Comparison of ENCODE assay signal across 8 cellular contexts in the genomic region with DNA sequence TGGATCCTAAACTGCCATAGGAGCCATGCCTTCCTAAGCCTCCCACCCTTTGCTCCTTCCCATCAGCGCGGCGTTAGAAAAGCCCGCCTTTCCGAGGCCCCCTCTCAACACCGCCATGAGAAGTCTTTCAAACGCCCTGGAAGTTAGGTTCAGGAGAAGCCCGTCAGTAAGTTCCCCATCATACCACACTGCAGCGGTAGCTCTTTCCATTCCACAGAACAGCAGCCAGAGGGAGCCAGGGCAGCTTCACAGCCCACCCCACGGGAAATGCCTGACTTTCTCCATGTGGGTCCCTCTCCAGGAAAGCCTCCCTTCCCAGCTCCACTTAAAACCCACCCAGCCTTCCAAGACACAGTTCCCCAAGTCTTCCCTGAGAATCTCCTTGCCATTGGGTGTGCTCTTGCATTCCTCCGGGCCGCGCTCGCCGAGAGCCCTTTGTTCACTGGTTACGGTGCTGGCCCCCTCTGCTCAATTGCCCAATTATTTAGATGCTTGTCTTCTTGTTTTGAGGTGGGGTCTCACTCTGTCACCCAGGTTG. TPM values are rescaled to one million over a fixed set of nuclear protein-coding genes. Genes with fewer than 3 reads are reported as not detected.
DNase-seq lines count a peak whose midpoint lies in the region; ATAC-seq and TF ChIP-seq lines count a peak whose summit lies in the region.

No MANE protein-coding gene starts in this region.

- H3K9me3 ChIP-seq in SK-N-SH (no peaks in the 10 kb centered on the region), psoas muscle (no peaks in the 10 kb centered on the region)

- peak in 3 of 4 donors; percentile 21 to 66 (median 37) for ATAC-seq in psoas muscle
- no peak for ATAC-seq in GM21526 (IDR thresholded peaks at IDR 0.05; ENCODE audit: low FRiP score, unreplicated experiment)

- CTCF ChIA-PET in SK-N-SH (lab: Yijun Ruan, JAX) (interaction anchor here (0.6 to 2.3 kb wide), 5 partner anchors 9 to 604 kb away, joined by 3 to 11 read pairs (median 3); no protein-coding TSS in a partner anchor), RWPE1 (lab: Yijun Ruan, JAX) (interaction anchor here (0.6 to 1.1 kb wide), 3 partner anchors 31 to 93 kb away, joined by 4 to 6 read pairs (median 4); no protein-coding TSS in a partner anchor)

- no peak for TF ChIP-seq EP300 in SK-N-SH (IDR thresholded peaks at IDR 0.05; ENCODE audit: borderline replicate concordance in 1 of 2, low read depth in 1 of 2, low read length in 1 of 2)

- H3K27me3 ChIP-seq in SK-N-SH (ENCODE audit: insufficient read depth) (no peaks in the 10 kb centered on the region), psoas muscle (ENCODE audit: insufficient read depth in 3 of 3, low read length in 2 of 3) (no peaks in the 10 kb centered on the region)

- TF ChIP-seq CTCF in SK-N-SH (IDR thresholded peaks at IDR 0.05): peak; percentile 37
- TF ChIP-seq CTCF in psoas muscle (IDR thresholded peaks at IDR 0.05): no peak
- no peak for TF ChIP-seq CTCF in RWPE1 (conservative IDR thresholded peaks at IDR 0.05; ENCODE audit: low read depth)

- TF ChIP-seq RAD21 in SK-N-SH (IDR thresholded peaks at IDR 0.05; ENCODE audit: low read length): no peak

- peaks cover 8 to 10% of the 10 kb centered on the region in 2 experiments; a peak in 2 of 4 replicates for H3K4me1 ChIP-seq in SK-N-SH (ENCODE audit: control insufficient read depth in 1 of 2, insufficient read depth in 2 of 2, low read depth in 1 of 2, low read length in 1 of 2)
- H3K4me1 ChIP-seq in psoas muscle: peaks cover 5% of the 10 kb centered on the region

- peak overlapping the region; percentile 83 for H3K4me2 ChIP-seq in SK-N-SH

- no peak overlapping the region for H3K9ac ChIP-seq in SK-N-SH

- 90% methylated on average over 16 of the region's 16 CpGs for WGBS in SK-N-SH (ENCODE audit: low lambda C conversion rate)
- 78 to 87% (median 82%) methylated on average over 16 of the region's 16 CpGs for WGBS in psoas muscle, 3 donors

- no peaks in the 10 kb centered on the region for H3K79me2 ChIP-seq in SK-N-SH (ENCODE audit: insufficient read depth)

- H3K27ac ChIP-seq in SK-N-SH (ENCODE audit: low read depth in 2 of 2, low read length in 1 of 2): peak overlapping the region in 1 of 2 experiments; percentile 70; a peak in 1 of 4 replicates
- peak overlapping the region; percentile 50 for H3K27ac ChIP-seq in psoas muscle
- no peak overlapping the region for H3K27ac ChIP-seq in RWPE1

- H2AFZ ChIP-seq in SK-N-SH (ENCODE audit: low read depth): no peak overlapping the region

- no peak overlapping the region for H3K4me3 ChIP-seq in SK-N-SH (ENCODE audit: low read depth in 2 of 2, low read length in 1 of 2)
- no peak overlapping the region for H3K4me3 ChIP-seq in psoas muscle

- no peaks in the 10 kb centered on the region for H4K20me1 ChIP-seq in SK-N-SH (ENCODE audit: insufficient read depth)

- no peaks in the 10 kb centered on the region for H3K9me2 ChIP-seq in SK-N-SH

- no peaks in the 10 kb centered on the region for H3K36me3 ChIP-seq in SK-N-SH (replicated peaks in 1 of 2; ENCODE audit: control insufficient read depth in 1 of 2, insufficient read depth in 2 of 2, low read length in 1 of 2)
- H3K36me3 ChIP-seq in psoas muscle (ENCODE audit: insufficient read depth in 1 of 2, low read depth in 1 of 2): no peaks in the 10 kb centered on the region

- POLR2A ChIA-PET in SK-N-SH (lab: Yijun Ruan, JAX) (no interaction called here), RWPE1 (lab: Yijun Ruan, JAX; ENCODE audit: low non-redundant PET) (no interaction called here)

- peaks cover 14% of the 10 kb centered on the region for H3F3A ChIP-seq in SK-N-SH (replicated peaks; ENCODE audit: insufficient read depth)

- peak; percentile 67 for DNase-seq in GM03348 (ENCODE audit: low spot score)
- DNase-seq in SK-N-SH: peak; percentile 46
- DNase-seq in fibroblast of peridontal ligament (ENCODE audit: extremely low read depth): peak; percentile 27
- no peak for DNase-seq in psoas muscle
- DNase-seq in SHP77 treated with DMSO at 0.1 percent for 48 hours (lab: John Stamatoyannopoulos, UW): no peak
- no peak for DNase-seq in HUDEP-2 (lab: John Stamatoyannopoulos, UW; ENCODE audit: unreplicated experiment in 76 of 76)
- DNase-seq in RWPE1 (ENCODE audit: low spot score): no peak

- intact Hi-C loops in psoas muscle (cut with DNase I): loop anchor here in 1 of 2 donors (10.0 kb wide), 1 partner anchor 61 kb away; no protein-coding TSS in a partner anchor

TF ChIP-seq in SK-N-SH, 30 proteins besides CTCF, POLR2A, EP300 and RAD21:
- TF ChIP-seq MXI1 (IDR thresholded peaks at IDR 0.05; ENCODE audit: low read depth, low read length) (no peak), SMC3 (IDR thresholded peaks at IDR 0.05; ENCODE audit: low read depth, low read length) (0 out of 2 replicates have a peak, but pooled peaks have one; percentile 3), TEAD4 (IDR thresholded peaks at IDR 0.05; ENCODE audit: borderline replicate concordance, insufficient read depth) (no peak), EZH2phosphoT487 (IDR thresholded peaks at IDR 0.05; ENCODE audit: borderline replicate concordance, low read depth) (no peak), ELF1 (IDR thresholded peaks at IDR 0.05) (no peak), FOSL2 (IDR thresholded peaks at IDR 0.05; ENCODE audit: borderline replicate concordance, low read depth) (no peak)

RNA-seq across cellular contexts. Expression of a gene that starts 28.7 kb away (rescaled TPM):
- 4.8 and 6.5 TPM in 2 replicates for polyA plus RNA-seq in SK-N-SH (2012; rRNA removed)
- 2.8 and 3.9 TPM in 2 replicates for polyA plus RNA-seq in SK-N-SH (2012; cell fraction: cytosol; rRNA removed)
- 6.8 and 7.4 TPM in 2 replicates for polyA plus RNA-seq in SK-N-SH (2012; cell fraction: nucleus; rRNA removed)
- total RNA-seq in psoas muscle: 10 to 100 TPM in 3 of 4 donors, 1 to 10 TPM in 1; 8.7 to 14.3 (median 13.3) TPM
- polyA plus RNA-seq in psoas muscle: 10 to 100 TPM in 1 of 3 donors, 1 to 10 TPM in 2; 3.6 to 18.2 (median 3.9) TPM

RNA-seq across cellular contexts. Expression of a gene that starts 44.9 kb away (rescaled TPM):
- polyA plus RNA-seq in SK-N-SH (2012; rRNA removed): 69.3 and 114 TPM in 2 replicates
- polyA plus RNA-seq in SK-N-SH (2012; cell fraction: cytosol; rRNA removed): 65.1 and 80.3 TPM in 2 replicates
- 62.2 and 73.3 TPM in 2 replicates for polyA plus RNA-seq in SK-N-SH (2012; cell fraction: nucleus; rRNA removed)
- total RNA-seq in psoas muscle: 10 to 100 TPM; 33.2 to 52.3 (median 44.8) TPM
- 10 to 100 TPM; 19.7 to 96.0 (median 26.6) TPM for polyA plus RNA-seq in psoas muscle

RNA-seq across cellular contexts. Expression of a gene that starts 56.0 kb away (rescaled TPM):
- polyA plus RNA-seq in SK-N-SH (2012; rRNA removed): 0.15 and 0.24 TPM in 2 replicates
- 0.17 and 0.23 TPM in 2 replicates for polyA plus RNA-seq in SK-N-SH (2012; cell fraction: cytosol; rRNA removed)
- 0.39 and 0.51 TPM in 2 replicates for polyA plus RNA-seq in SK-N-SH (2012; cell fraction: nucleus; rRNA removed)
- total RNA-seq in psoas muscle: under 1 TPM in 1 of 4 donors, not detected in 3; 0.36 TPM
- not detected for polyA plus RNA-seq in psoas muscle

Comparison
In these comparisons a context has a peak if more than half of its experiments do, and no peak if none do; other contexts are left out.
1. DNase-seq: peak in GM03348 (single experiment), SK-N-SH (single experiment) and fibroblast of peridontal ligament (single experiment); none in psoas muscle (0 of 2), SHP77 treated with DMSO at 0.1 percent for 48 hours (single experiment), HUDEP-2 (0 of 76) and RWPE1 (single experiment).